23 cellular contexts compared by ENCODE assay signal in genomic region chr2:21890041-21890440, GRCh38.
"Had no signal": no experiment of that assay in that cellular context is flagged by ENCODE, and none has a peak within 500 bp of the region (broad histone marks: within the 10 kb centered on the region; RNA-seq: fewer than 3 reads in every experiment).

No MANE protein-coding gene starts in this region.

- FAIRE-seq: pancreas had no signal

- H3K27ac ChIP-seq: epithelial cell of prostate, left ventricle myocardium inferior, pancreas, thyroid gland, upper lobe of right lung had no signal

- DNase-seq: activated CD4-positive, alpha-beta memory T cell treated with anti-CD3 and anti-CD28 coated beads, Interleukin-2, amount 10 ng/mL, durations not matched to agents 7 days and 5 days; activated CD4-positive, alpha-beta T cell treated with anti-CD3 and anti-CD28 coated beads for 4 hours; activated CD4-positive, CD25-positive, alpha-beta regulatory T cell; activated effector memory CD4-positive, alpha-beta T cell treated with Interleukin-2 at 50 U/mL for 16 hours; activated naive CD4-positive, alpha-beta T cell treated with anti-CD3 and anti-CD28 coated beads, Interleukin-2, amount 10 ng/mL, durations not matched to agents 7 days and 5 days; activated T-cell treated with anti-CD3 and anti-CD28 coated beads, Interleukin-2, amount 50 U/mL, for 72 hours; cerebellar nuclear complex; cortex of kidney; kidney glomerular epithelial cell; left ventricle myocardium inferior; natural killer cell; stimulated activated CD4-positive, alpha-beta T cell treated with anti-CD3 and anti-CD28 coated beads, Interleukin-2, amount 100 ng/mL, for 48 hours; stimulated activated CD8-positive, alpha-beta memory T cell treated with anti-CD3 and anti-CD28 coated beads, Interleukin-4, amount 100 ng/mL, for 48 hours; stimulated activated naive B cell treated with anti-CD40 and anti-IgM and Interleukin-4, amounts not matched to agents 10 μg/mL and 1 μg/mL and 100 μg/mL, for 72 hours; T-helper 1 cell; T-helper 9 cell; thyroid gland; upper lobe of right lung had no signal

- H3K27me3 Mint-ChIP-seq: activated CD4-positive, alpha-beta memory T cell treated with anti-CD3 and anti-CD28 coated beads, Interleukin-2, amount 10 ng/mL, durations not matched to agents 7 days and 5 days; activated naive CD4-positive, alpha-beta T cell treated with anti-CD3 and anti-CD28 coated beads, Interleukin-2, amount 10 ng/mL, durations not matched to agents 7 days and 5 days; stimulated activated naive B cell treated with anti-CD40 and anti-IgM and Interleukin-4, amounts not matched to agents 10 μg/mL and 1 μg/mL and 100 μg/mL, for 72 hours had no signal

- H3K27me3 ChIP-seq: pancreas, thyroid gland, upper lobe of right lung had no signal

- H3K4me3 ChIP-seq: left ventricle myocardium inferior, pancreas, smooth muscle cell, thyroid gland, upper lobe of right lung had no signal

- H3K36me3 Mint-ChIP-seq: activated naive CD4-positive, alpha-beta T cell treated with anti-CD3 and anti-CD28 coated beads, Interleukin-2, amount 10 ng/mL, durations not matched to agents 7 days and 5 days; mesothelial cell of epicardium; stimulated activated naive B cell treated with anti-CD40 and anti-IgM and Interleukin-4, amounts not matched to agents 10 μg/mL and 1 μg/mL and 100 μg/mL, for 72 hours had no signal

- H3K36me3 ChIP-seq: left ventricle myocardium inferior, pancreas, thyroid gland, upper lobe of right lung had no signal

- ATAC-seq: activated T-cell treated with anti-CD3 and anti-CD28 coated beads, Interleukin-2, amount 50 U/mL, for 72 hours; natural killer cell; pancreas; sciatic nerve; stimulated activated naive B cell treated with anti-CD40 and anti-IgM and Interleukin-4, amounts not matched to agents 10 μg/mL and 1 μg/mL and 100 μg/mL, for 72 hours; upper lobe of right lung had no signal

- H3K4me3 Mint-ChIP-seq: activated CD4-positive, alpha-beta memory T cell treated with anti-CD3 and anti-CD28 coated beads, Interleukin-2, amount 10 ng/mL, durations not matched to agents 7 days and 5 days; activated naive CD4-positive, alpha-beta T cell treated with anti-CD3 and anti-CD28 coated beads, Interleukin-2, amount 10 ng/mL, durations not matched to agents 7 days and 5 days; activated T-cell treated with anti-CD3 and anti-CD28 coated beads, Interleukin-2, amount 50 U/mL, for 72 hours; mesothelial cell of epicardium; natural killer cell; stimulated activated naive B cell treated with anti-CD40 and anti-IgM and Interleukin-4, amounts not matched to agents 10 μg/mL and 1 μg/mL and 100 μg/mL, for 72 hours had no signal

- H3K4me1 Mint-ChIP-seq: activated CD4-positive, alpha-beta memory T cell treated with anti-CD3 and anti-CD28 coated beads, Interleukin-2, amount 10 ng/mL, durations not matched to agents 7 days and 5 days; activated naive CD4-positive, alpha-beta T cell treated with anti-CD3 and anti-CD28 coated beads, Interleukin-2, amount 10 ng/mL, durations not matched to agents 7 days and 5 days; mesothelial cell of epicardium; natural killer cell; stimulated activated naive B cell treated with anti-CD40 and anti-IgM and Interleukin-4, amounts not matched to agents 10 μg/mL and 1 μg/mL and 100 μg/mL, for 72 hours had no signal

- H3K9me3 Mint-ChIP-seq: mesothelial cell of epicardium had no signal

- H3K27ac Mint-ChIP-seq: activated CD4-positive, alpha-beta memory T cell treated with anti-CD3 and anti-CD28 coated beads, Interleukin-2, amount 10 ng/mL, durations not matched to agents 7 days and 5 days; activated naive CD4-positive, alpha-beta T cell treated with anti-CD3 and anti-CD28 coated beads, Interleukin-2, amount 10 ng/mL, durations not matched to agents 7 days and 5 days; activated T-cell treated with anti-CD3 and anti-CD28 coated beads, Interleukin-2, amount 50 U/mL, for 72 hours; mesothelial cell of epicardium; natural killer cell; stimulated activated naive B cell treated with anti-CD40 and anti-IgM and Interleukin-4, amounts not matched to agents 10 μg/mL and 1 μg/mL and 100 μg/mL, for 72 hours had no signal

- H3K9me3 ChIP-seq: left ventricle myocardium inferior, pancreas, thyroid gland, upper lobe of right lung had no signal

- H3K4me1 ChIP-seq: pancreas, thyroid gland, upper lobe of right lung had no signal

- H3K4me2 ChIP-seq: smooth muscle cell had no signal
